32 cellular contexts compared by ENCODE assay signal in genomic region chr11:34406413-34406812, GRCh38. TPM values are rescaled to one million over a fixed set of nuclear protein-coding genes. Genes with fewer than 3 reads are reported as not detected.
"Had no signal": no experiment of that assay in that cellular context is flagged by ENCODE, and none has a peak within 500 bp of the region (broad histone marks: within the 10 kb centered on the region; RNA-seq: fewer than 3 reads in every experiment).

No MANE protein-coding gene starts in this region.

- H3K27me3 ChIP-seq: neural progenitor cell, ovary, thyroid gland, tibial nerve, upper lobe of left lung, vagina had no signal

- H3K9ac ChIP-seq: neural progenitor cell, parathyroid adenoma had no signal

- H3K4me3 ChIP-seq: neural progenitor cell, ovary, psoas muscle, skin epidermis, smooth muscle cell, spleen, thoracic aorta, thyroid gland, tibial nerve, upper lobe of left lung, vagina had no signal

- H3K4me1 ChIP-seq: neural progenitor cell, parathyroid adenoma, psoas muscle, thyroid gland, tibial nerve, upper lobe of left lung, vagina had no signal

- DNase-seq: naive thymus-derived CD4-positive, alpha-beta T cell; natural killer cell; occipital lobe; ovary; posterior cingulate gyrus; psoas muscle; right cardiac atrium; spleen; stimulated activated CD4-positive, alpha-beta T cell treated with anti-CD3 and anti-CD28 coated beads, Interleukin-12 subunit alpha, Interleukin-12 subunit beta, amount 100 ng/mL, for 4 hours; stimulated activated CD4-positive, alpha-beta T cell treated with anti-CD3 and anti-CD28 coated beads, Interleukin-1b, Interleukin-23, amount 100 ng/mL, for 48 hours; stimulated activated CD4-positive, alpha-beta T cell treated with anti-CD3 and anti-CD28 coated beads, Interleukin-4, amount 100 ng/mL, for 1 hour; stimulated activated CD4-positive, alpha-beta T cell treated with anti-CD3 and anti-CD28 coated beads, Interleukin-4, amount 100 ng/mL, for 4 hours; stimulated activated CD8-positive, alpha-beta memory T cell treated with anti-CD3 and anti-CD28 coated beads, Interleukin-4, amount 100 ng/mL, for 48 hours; stimulated activated naive CD4-positive, alpha-beta T cell; stimulated activated naive CD8-positive, alpha-beta T cell treated with anti-CD3 and anti-CD28 coated beads, Interleukin-15, amount 100 ng/mL, for 72 hours; stimulated activated naive CD8-positive, alpha-beta T cell treated with anti-CD3 and anti-CD28 coated beads, Interleukin-15, Interleukin-2, amounts not matched to agents 100 U/mL and 50 U/mL, for 24 hours; substantia nigra; thyroid gland; trophoblast cell; upper lobe of left lung had no signal

- H3K4me2 ChIP-seq: neural progenitor cell, smooth muscle cell had no signal

- ATAC-seq: naive thymus-derived CD4-positive, alpha-beta T cell; natural killer cell; psoas muscle; right cardiac atrium; sciatic nerve; stimulated activated memory B cell treated with anti-CD40 and anti-IgM and Interleukin-4, amounts not matched to agents 10 μg/mL and 1 μg/mL and 100 μg/mL, for 72 hours; stimulated activated naive CD8-positive, alpha-beta T cell treated with anti-CD3 and anti-CD28 coated beads, Interleukin-15, amount 100 ng/mL, for 72 hours; stimulated activated naive CD8-positive, alpha-beta T cell treated with anti-CD3 and anti-CD28 coated beads, Interleukin-15, Interleukin-2, amounts not matched to agents 100 U/mL and 50 U/mL, for 24 hours had no signal

- H3K27ac Mint-ChIP-seq: naive thymus-derived CD4-positive, alpha-beta T cell; natural killer cell; nephron; neural progenitor cell; progenitor cell of endocrine pancreas; stimulated activated memory B cell treated with anti-CD40 and anti-IgM and Interleukin-4, amounts not matched to agents 10 μg/mL and 1 μg/mL and 100 μg/mL, for 72 hours; stimulated activated naive CD8-positive, alpha-beta T cell treated with anti-CD3 and anti-CD28 coated beads, Interleukin-15, amount 100 ng/mL, for 72 hours had no signal

- H3K4me1 Mint-ChIP-seq: natural killer cell, nephron, neural progenitor cell had no signal

- H3K36me3 ChIP-seq: neural progenitor cell, ovary, spleen, thoracic aorta, thyroid gland, tibial nerve, upper lobe of left lung, vagina had no signal

- FAIRE-seq: urothelium cell line had no signal

- H2AFZ ChIP-seq: neural progenitor cell, parathyroid adenoma had no signal

- H3K9me3 ChIP-seq: ovary, psoas muscle, spleen, thoracic aorta, thyroid gland, tibial nerve, upper lobe of left lung, vagina had no signal

- H3K9me3 Mint-ChIP-seq: naive thymus-derived CD4-positive, alpha-beta T cell; natural killer cell; stimulated activated naive CD8-positive, alpha-beta T cell treated with anti-CD3 and anti-CD28 coated beads, Interleukin-15, amount 100 ng/mL, for 72 hours had no signal

- H3K36me3 Mint-ChIP-seq: naive thymus-derived CD4-positive, alpha-beta T cell; natural killer cell; neural progenitor cell; stimulated activated memory B cell treated with anti-CD40 and anti-IgM and Interleukin-4, amounts not matched to agents 10 μg/mL and 1 μg/mL and 100 μg/mL, for 72 hours had no signal

- H3K4me3 Mint-ChIP-seq: natural killer cell; nephron; neural progenitor cell; stimulated activated memory B cell treated with anti-CD40 and anti-IgM and Interleukin-4, amounts not matched to agents 10 μg/mL and 1 μg/mL and 100 μg/mL, for 72 hours had no signal

- H3K79me2 ChIP-seq: parathyroid adenoma had no signal

- H3K27ac ChIP-seq: neural progenitor cell, ovary, parathyroid adenoma, psoas muscle, spleen, thoracic aorta, thyroid gland, tibial nerve, upper lobe of left lung, vagina had no signal

RNA-seq across cellular contexts. Expression of gene CAT, which starts 32.3 kb away (rescaled TPM):
- total RNA-seq: smooth muscle cell had no signal
- polyA plus RNA-seq: smooth muscle cell had no signal
